Comparison of ENCODE assay signal across 10 cellular contexts in the genomic region with DNA sequence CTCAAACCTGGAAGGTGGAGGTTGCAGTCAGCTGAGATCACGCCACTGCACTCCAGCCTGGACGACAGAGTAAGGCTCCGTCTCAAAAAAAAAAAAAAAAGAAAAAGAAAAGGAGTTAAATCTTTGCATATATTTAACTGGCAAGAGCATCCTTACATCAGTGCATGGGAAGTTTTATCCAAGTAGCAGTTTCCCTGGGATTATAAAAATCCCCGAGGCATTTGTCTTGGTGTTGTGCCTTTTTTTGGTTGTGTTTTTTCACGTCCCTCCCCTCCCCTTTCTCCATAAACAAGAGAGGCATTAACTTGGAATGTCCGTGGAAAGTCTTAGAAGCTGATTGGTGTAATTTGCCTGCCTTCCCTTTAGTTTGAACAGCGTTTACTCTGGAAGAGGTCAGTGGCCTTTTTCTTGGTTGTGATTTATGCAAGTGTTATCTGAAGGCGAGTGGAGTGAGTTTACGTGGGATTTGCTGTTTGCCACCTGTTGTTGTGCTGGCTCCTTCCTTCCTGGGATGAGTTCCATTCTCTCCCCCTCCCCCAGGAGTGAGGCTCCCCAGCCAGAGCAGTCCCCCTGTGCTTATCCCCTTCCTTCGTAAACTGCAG. TPM values are rescaled to one million over a fixed set of nuclear protein-coding genes. Genes with fewer than 3 reads are reported as not detected.
A peak's percentile ranks its signal among the peaks of the same experiment; 100 is the strongest.
DNase-seq lines count a peak whose midpoint lies in the region; ATAC-seq, FAIRE-seq and TF ChIP-seq lines count a peak whose summit lies in the region.
"Had no signal": no experiment of that assay in that cellular context is flagged by ENCODE, and none has a peak within 500 bp of the region (broad histone marks: within the 10 kb centered on the region; RNA-seq: fewer than 3 reads in every experiment).

No MANE protein-coding gene starts in this region.

- no peak overlapping the region for H3K4me3 Mint-ChIP-seq in activated CD8-positive, alpha-beta memory T cell treated with anti-CD3 and anti-CD28 coated beads, Interleukin-2, amount 10 ng/mL, durations not matched to agents 7 days and 5 days

- SMC1A ChIA-PET in GM12878 (lab: Charles Lee; ENCODE audit: uncharacterized antibody, unreplicated experiment) = interaction anchor here (1.0 kb wide), 1 partner anchor 14 kb away, joined by 3 read pairs; no protein-coding TSS in a partner anchor

- in situ Hi-C loops in GM12878 (cut with MboI) = no loop called here

- WGBS in GM12878 (ENCODE audit: insufficient coverage, insufficient replicate concordance, low lambda C conversion rate, missing lambda C conversion rate) = 58% methylated on average over 8 of the region's 10 CpGs
- whole genome bisulfite sequencing in right lobe of liver (ENCODE audit: insufficient coverage, low coverage, low lambda C conversion rate, missing lambda C conversion rate) = 28% methylated on average over 9 of the region's 10 CpGs
- 49 to 62% methylated on average over 10 of the region's 10 CpGs for WGBS in thyroid gland, 2 donors

- no peak for TF ChIP-seq EP300 in GM12878 (IDR thresholded peaks at IDR 0.05; ENCODE audit: borderline replicate concordance in 1 of 2, control insufficient read depth in 1 of 2, low read depth in 2 of 2, low read length in 2 of 2)

- no peak for ATAC-seq in activated CD8-positive, alpha-beta memory T cell treated with anti-CD3 and anti-CD28 coated beads, Interleukin-2, amount 10 ng/mL, durations not matched to agents 7 days and 5 days
- ATAC-seq in GM12878 (no peak), right lobe of liver (peak in 1 of 4 donors; percentile 1)

- peak overlapping the region; percentile 5; the same call in 1 of the 2 replicates for H3K9ac ChIP-seq in GM12878 (ENCODE audit: control insufficient read depth, insufficient read depth, low read length)

- H3K27ac ChIP-seq in GM12878 (ENCODE audit: control insufficient read depth, insufficient read depth) (peak overlapping the region; percentile 51), right lobe of liver (peak overlapping the region; percentile 89 to 94 (median 92)), thyroid gland (peak overlapping the region; percentile 96 to 97 (median 97))
- H3K27ac ChIP-seq: C4-2B had no signal

- POLR2A ChIA-PET in GM12878 (lab: Charles Lee) = no interaction called here

- H3K4me1 ChIP-seq in GM12878 (ENCODE audit: control insufficient read depth, insufficient read depth, low read length) (peaks cover 39% of the 10 kb centered on the region), right lobe of liver (peaks cover 0 to 100% (median 51%) of the 10 kb centered on the region in 4 donors), thyroid gland (peaks cover 94 to 98% of the 10 kb centered on the region in 2 donors)

- H4K20me1 ChIP-seq in GM12878 (ENCODE audit: control insufficient read depth, insufficient read depth) = no peaks in the 10 kb centered on the region; the same call in 1 of the 2 replicates

- H3K79me2 ChIP-seq in GM12878 (ENCODE audit: control insufficient read depth, insufficient read depth, low read length) = peaks cover 94% of the 10 kb centered on the region

- H2AFZ ChIP-seq in GM12878 (ENCODE audit: control insufficient read depth, low read depth, low read length) = no peak overlapping the region

- no peak for DNase-seq in activated CD8-positive, alpha-beta memory T cell treated with anti-CD3 and anti-CD28 coated beads, Interleukin-2, amount 10 ng/mL, durations not matched to agents 7 days and 5 days
- DNase-seq in activated CD8-positive, alpha-beta memory T cell treated with anti-CD3 and anti-CD28 coated beads for 24 hours = no peak
- DNase-seq in GM12878 (ENCODE audit: low read depth, low spot score) (no peak), right lobe of liver (no peak), thyroid gland (no peak), globus pallidus (ENCODE audit: low spot score) (no peak), NCI-H1092 treated with DMSO at 0.1 percent for 48 hours (lab: John Stamatoyannopoulos, UW) (no peak), nucleus accumbens (lab: John Stamatoyannopoulos, UW) (no peak)
- DNase-seq: NCI-H146 had no signal

- intact Hi-C loops in GM12878 (cut with micrococcal nuclease; ENCODE audit: unreplicated experiment) (no loop called here), right lobe of liver (cut with DNase I) (loop anchor here (5.0 to 10.0 kb wide), 2 partner anchors 50 to 63 kb away; no protein-coding TSS in a partner anchor), thyroid gland (cut with DNase I) (loop anchor here (5.0 kb wide), 1 partner anchor 33 kb away; no protein-coding TSS in a partner anchor)

- H3K4me2 ChIP-seq in GM12878 (ENCODE audit: control insufficient read depth, insufficient read depth) = peak overlapping the region; percentile 49

- no peak for FAIRE-seq in GM12878 (lab: Jason Lieb, UNC)

- H3K36me3 Mint-ChIP-seq in activated CD8-positive, alpha-beta memory T cell treated with anti-CD3 and anti-CD28 coated beads, Interleukin-2, amount 10 ng/mL, durations not matched to agents 7 days and 5 days = peaks cover 36% of the 10 kb centered on the region

- H3K4me1 Mint-ChIP-seq in activated CD8-positive, alpha-beta memory T cell treated with anti-CD3 and anti-CD28 coated beads, Interleukin-2, amount 10 ng/mL, durations not matched to agents 7 days and 5 days = peaks cover 99% of the 10 kb centered on the region

- TF ChIP-seq POLR2A in GM12878 (IDR thresholded peaks at IDR 0.05; ENCODE audit: low read depth, low read length) (no peak), right lobe of liver (IDR thresholded peaks at IDR 0.05) (no peak), thyroid gland (IDR thresholded peaks at IDR 0.05) (no peak)

- H3K4me3 ChIP-seq in GM12878 (peak overlapping the region; percentile 15; the same call in 1 of the 2 replicates), right lobe of liver (no peak overlapping the region), thyroid gland (replicated peaks in 1 of 3) (no peak overlapping the region)

- no peak for TF ChIP-seq CTCF in GM12878 (IDR thresholded peaks at IDR 0.05 in 2 of 3, conservative IDR thresholded peaks at IDR 0.05 in 1 of 3; ENCODE audit: control insufficient read depth in 2 of 3, extremely low read depth in 1 of 3, insufficient read depth in 1 of 3, low read depth in 3 of 3, low read length in 3 of 3)
- TF ChIP-seq CTCF in right lobe of liver (IDR thresholded peaks at IDR 0.05) = no peak
- TF ChIP-seq CTCF in thyroid gland (IDR thresholded peaks at IDR 0.05) = no peak

- peak overlapping the region; percentile 91 for H3K27ac Mint-ChIP-seq in activated CD8-positive, alpha-beta memory T cell treated with anti-CD3 and anti-CD28 coated beads, Interleukin-2, amount 10 ng/mL, durations not matched to agents 7 days and 5 days

- H3K9me3 ChIP-seq in GM12878 (replicated peaks; ENCODE audit: control insufficient read depth, insufficient read depth, low read length) = no peaks in the 10 kb centered on the region
- no peaks in the 10 kb centered on the region for H3K9me3 ChIP-seq in right lobe of liver
- H3K9me3 ChIP-seq in thyroid gland = no peaks in the 10 kb centered on the region

- H3K36me3 ChIP-seq in GM12878 (ENCODE audit: control insufficient read depth in 2 of 2, insufficient read depth in 2 of 2, low read length in 1 of 2) (peaks cover 0 to 5% of the 10 kb centered on the region in 2 experiments; a peak in 1 of 4 replicates), right lobe of liver (no peaks in the 10 kb centered on the region), thyroid gland (no peaks in the 10 kb centered on the region)

- H3K27me3 Mint-ChIP-seq in activated CD8-positive, alpha-beta memory T cell treated with anti-CD3 and anti-CD28 coated beads, Interleukin-2, amount 10 ng/mL, durations not matched to agents 7 days and 5 days = no peaks in the 10 kb centered on the region

- no peak for TF ChIP-seq RAD21 in GM12878 (IDR thresholded peaks at IDR 0.05; ENCODE audit: insufficient read depth, low read depth, low read length)

- no TSS peak for BruUV-seq in GM12878 (replicated peaks; lab: Mats Ljungman, UMichigan)

- CTCF ChIA-PET in activated CD8-positive, alpha-beta memory T cell treated with anti-CD3 and anti-CD28 coated beads, Interleukin-2, amount 10 ng/mL, durations not matched to agents 7 days and 5 days (lab: Charles Lee) = no interaction called here
- CTCF ChIA-PET in GM12878 (lab: Yijun Ruan, JAX) = interaction anchor here (0.6 to 1.6 kb wide), 2 partner anchors 13 to 18 kb away, joined by 3 to 7 read pairs; no protein-coding TSS in a partner anchor

- no peaks in the 10 kb centered on the region for H3K9me3 Mint-ChIP-seq in activated CD8-positive, alpha-beta memory T cell treated with anti-CD3 and anti-CD28 coated beads, Interleukin-2, amount 10 ng/mL, durations not matched to agents 7 days and 5 days (ENCODE audit: low read depth)

- RAD21 ChIA-PET in GM12878 (lab: Charles Lee; ENCODE audit: unreplicated experiment) = no interaction called here

- H3K27me3 ChIP-seq in GM12878 (replicated peaks in 1 of 2; ENCODE audit: control insufficient read depth in 2 of 2, insufficient read depth in 2 of 2, low read length in 1 of 2) (no peaks in the 10 kb centered on the region), right lobe of liver (no peaks in the 10 kb centered on the region), thyroid gland (no peaks in the 10 kb centered on the region)

RNA-seq across cellular contexts. Expression of gene ACTN4, which starts 7.1 kb away (rescaled TPM):
- 100 to 1,000 TPM; 413 to 433 TPM for total RNA-seq in activated CD8-positive, alpha-beta memory T cell treated with anti-CD3 and anti-CD28 coated beads, Interleukin-2, amount 10 ng/mL, durations not matched to agents 7 days and 5 days
- 94.9 and 116 TPM in 2 replicates for total RNA-seq in GM12878 (2013; cell fraction: nucleolus; rRNA removed)
- 131 and 173 TPM in 2 replicates for total RNA-seq in GM12878 (2014; rRNA removed)
- total RNA-seq in GM12878 (2014; rRNA removed; fragmentation: Illumina TruSeq; extraction: Trizol) = 26.9 and 30.4 TPM in 2 replicates
- 278 and 293 TPM in 2 replicates for total RNA-seq in GM12878 (2021)
- 84.3 TPM for polyA plus RNA-seq in GM12878 (2011; ENCODE audit: low read depth)
- 40.0 and 127 TPM in 2 replicates for polyA plus RNA-seq in GM12878 (2011; rRNA removed)
- polyA plus RNA-seq in GM12878 (2011; cell fraction: cytosol; rRNA removed) = 71.1 and 76.5 TPM in 2 replicates
- 300 and 637 TPM in 2 replicates for polyA plus RNA-seq in GM12878 (2011; cell fraction: nucleus; rRNA removed)
- polyA plus RNA-seq in GM12878 (2012) = 113 and 154 TPM in 2 replicates
- polyA plus RNA-seq in GM12878 (2014; fragmentation: Illumina TruSeq; extraction: Trizol) = 99.2 and 135 TPM in 2 replicates
- polyA plus RNA-seq in GM12878 (2014; fragmentation: Nextera tagmentation; extraction: Ambion mirVana) = 1 to 10 TPM; 2.4 to 6.7 TPM
- 123 and 187 TPM in 2 replicates for polyA plus RNA-seq in GM12878 (2014; rRNA removed)
- 10 to 100 TPM; 37.9 to 45.7 TPM for polyA plus RNA-seq in GM12878 (2016; fragmentation: Nextera tagmentation; extraction: Ambion mirVana)
- polyA minus RNA-seq in GM12878 (2011; rRNA and poly(A)+ RNA removed) = 59.8 and 89.6 TPM in 2 replicates
- polyA minus RNA-seq in GM12878 (2011; cell fraction: cytosol; rRNA and poly(A)+ RNA removed) = 39.3 and 47.6 TPM in 2 replicates
- 27.4 and 67.4 TPM in 2 replicates for polyA minus RNA-seq in GM12878 (2011; cell fraction: nucleus; rRNA and poly(A)+ RNA removed)
- 100 to 1,000 TPM; 142 to 306 (median 201) TPM for total RNA-seq in right lobe of liver
- total RNA-seq in thyroid gland = 100 to 1,000 TPM; 191 to 479 (median 365) TPM

RNA-seq across cellular contexts. Expression of gene EIF3K, which starts 35.6 kb away (rescaled TPM):
- total RNA-seq in activated CD8-positive, alpha-beta memory T cell treated with anti-CD3 and anti-CD28 coated beads, Interleukin-2, amount 10 ng/mL, durations not matched to agents 7 days and 5 days = 100 to 1,000 TPM; 281 to 308 TPM
- 94.4 and 105 TPM in 2 replicates for total RNA-seq in GM12878 (2013; cell fraction: nucleolus; rRNA removed)
- total RNA-seq in GM12878 (2014; rRNA removed) = 454 and 468 TPM in 2 replicates
- 344 and 358 TPM in 2 replicates for total RNA-seq in GM12878 (2014; rRNA removed; fragmentation: Illumina TruSeq; extraction: Trizol)
- total RNA-seq in GM12878 (2021) = 378 and 384 TPM in 2 replicates
- polyA plus RNA-seq in GM12878 (2011; ENCODE audit: low read depth) = 241 TPM
- 156 and 330 TPM in 2 replicates for polyA plus RNA-seq in GM12878 (2011; rRNA removed)
- polyA plus RNA-seq in GM12878 (2011; cell fraction: cytosol; rRNA removed) = 865 and 965 TPM in 2 replicates
- polyA plus RNA-seq in GM12878 (2011; cell fraction: nucleus; rRNA removed) = 352 and 437 TPM in 2 replicates
- polyA plus RNA-seq in GM12878 (2012) = 356 and 358 TPM in 2 replicates
- polyA plus RNA-seq in GM12878 (2014; fragmentation: Illumina TruSeq; extraction: Trizol) = 862 and 927 TPM in 2 replicates
- 100 to 1,000 TPM; 715 to 863 TPM for polyA plus RNA-seq in GM12878 (2014; fragmentation: Nextera tagmentation; extraction: Ambion mirVana)
- 515 and 596 TPM in 2 replicates for polyA plus RNA-seq in GM12878 (2014; rRNA removed)
- polyA plus RNA-seq in GM12878 (2016; fragmentation: Nextera tagmentation; extraction: Ambion mirVana) = 100 to 1,000 TPM; 393 to 403 TPM
- 377 and 421 TPM in 2 replicates for polyA minus RNA-seq in GM12878 (2011; rRNA and poly(A)+ RNA removed)
- 139 and 152 TPM in 2 replicates for polyA minus RNA-seq in GM12878 (2011; cell fraction: cytosol; rRNA and poly(A)+ RNA removed)
- 57.3 and 75.5 TPM in 2 replicates for polyA minus RNA-seq in GM12878 (2011; cell fraction: nucleus; rRNA and poly(A)+ RNA removed)
- 100 to 1,000 TPM in 4 of 6 experiments, 10 to 100 TPM in 2; 86.3 to 305 (median 116) TPM for total RNA-seq in right lobe of liver
- 100 to 1,000 TPM; 205 to 504 (median 440) TPM for total RNA-seq in thyroid gland

RNA-seq across cellular contexts. Expression of gene MAP4K1, which starts 36.8 kb away (rescaled TPM):
- 100 to 1,000 TPM; 337 to 497 TPM for total RNA-seq in activated CD8-positive, alpha-beta memory T cell treated with anti-CD3 and anti-CD28 coated beads, Interleukin-2, amount 10 ng/mL, durations not matched to agents 7 days and 5 days
- 240 and 254 TPM in 2 replicates for total RNA-seq in GM12878 (2013; cell fraction: nucleolus; rRNA removed)
- total RNA-seq in GM12878 (2014; rRNA removed) = 107 and 123 TPM in 2 replicates
- 58.1 and 72.6 TPM in 2 replicates for total RNA-seq in GM12878 (2014; rRNA removed; fragmentation: Illumina TruSeq; extraction: Trizol)
- total RNA-seq in GM12878 (2021) = 294 and 306 TPM in 2 replicates
- polyA plus RNA-seq in GM12878 (2011; ENCODE audit: low read depth) = 90.5 TPM
- 95.5 and 243 TPM in 2 replicates for polyA plus RNA-seq in GM12878 (2011; rRNA removed)
- polyA plus RNA-seq in GM12878 (2011; cell fraction: cytosol; rRNA removed) = 202 and 251 TPM in 2 replicates
- 631 and 739 TPM in 2 replicates for polyA plus RNA-seq in GM12878 (2011; cell fraction: nucleus; rRNA removed)
- polyA plus RNA-seq in GM12878 (2012) = 149 and 285 TPM in 2 replicates
- 122 and 157 TPM in 2 replicates for polyA plus RNA-seq in GM12878 (2014; fragmentation: Illumina TruSeq; extraction: Trizol)
- 10 to 100 TPM; 39.2 to 92.6 TPM for polyA plus RNA-seq in GM12878 (2014; fragmentation: Nextera tagmentation; extraction: Ambion mirVana)
- 117 and 145 TPM in 2 replicates for polyA plus RNA-seq in GM12878 (2014; rRNA removed)
- polyA plus RNA-seq in GM12878 (2016; fragmentation: Nextera tagmentation; extraction: Ambion mirVana) = 100 to 1,000 TPM; 220 to 263 TPM
- polyA minus RNA-seq in GM12878 (2011; rRNA and poly(A)+ RNA removed) = 132 and 137 TPM in 2 replicates
- 101 and 112 TPM in 2 replicates for polyA minus RNA-seq in GM12878 (2011; cell fraction: cytosol; rRNA and poly(A)+ RNA removed)
- 127 and 184 TPM in 2 replicates for polyA minus RNA-seq in GM12878 (2011; cell fraction: nucleus; rRNA and poly(A)+ RNA removed)
- 1 to 10 TPM in 5 of 6 experiments, under 1 TPM in 1; 0.93 to 3.1 (median 2.0) TPM for total RNA-seq in right lobe of liver
- total RNA-seq in thyroid gland = 1 to 10 TPM in 3 of 4 donors, under 1 TPM in 1; 0.83 to 9.7 (median 2.2) TPM

Comparison
In these comparisons a context has a peak if more than half of its experiments do, and no peak if none do; other contexts are left out.
1. RNA of gene MAP4K1, which starts 36.8 kb away (total RNA-seq): 337 to 497 TPM in activated CD8-positive, alpha-beta memory T cell treated with anti-CD3 and anti-CD28 coated beads, Interleukin-2, amount 10 ng/mL, durations not matched to agents 7 days and 5 days and 58.1 to 306 TPM in GM12878; 0.83 to 9.7 TPM in thyroid gland and 0.93 to 3.1 TPM in right lobe of liver; every median in the first group is over 4 times any median in the second.
2. Peak in every context shown above with its lines, with median percentiles within 50 percentile points of each other: H3K27ac ChIP-seq.